ENCODE assay signal across 1 cellular context in genomic region chr9:75900893-75901524, GRCh38. TPM values are rescaled to one million over a fixed set of nuclear protein-coding genes. Genes with fewer than 3 reads are reported as not detected.
"Had no signal": no experiment of that assay in that cellular context is flagged by ENCODE, and none has a peak within 500 bp of the region (broad histone marks: within the 10 kb centered on the region; RNA-seq: fewer than 3 reads in every experiment).

No MANE protein-coding gene starts in this region.

RNA-seq across cellular contexts. Expression of gene PCSK5, which starts 10.5 kb away (rescaled TPM):
- total RNA-seq: MCF 10A had no signal
